In genomic region chr1:159953866-159954515, GRCh38 we compare ENCODE assay signal across 16 cellular contexts. TPM values are rescaled to one million over a fixed set of nuclear protein-coding genes. Genes with fewer than 3 reads are reported as not detected.
A peak's percentile ranks its signal among the peaks of the same experiment; 100 is the strongest.
DNase-seq lines count a peak whose midpoint lies in the region; ATAC-seq, FAIRE-seq and TF ChIP-seq lines count a peak whose summit lies in the region.
"Had no signal": no experiment of that assay in that cellular context is flagged by ENCODE, and none has a peak within 500 bp of the region (broad histone marks: within the 10 kb centered on the region; RNA-seq: fewer than 3 reads in every experiment).

SLAMF9 (minus strand) TSS chr1:159954237; CDS start chr1:159954137, 100 bp downstream.

- H3K4me1 Mint-ChIP-seq in astrocyte (ENCODE audit: low read depth, unreplicated experiment), result peaks cover 13% of the 10 kb centered on the region

- peaks cover 3% of the 10 kb centered on the region for H3K4me1 ChIP-seq in astrocyte (ENCODE audit: insufficient read depth, low read length)
- peaks cover 6% of the 10 kb centered on the region for H3K4me1 ChIP-seq in lower lobe of right lung

- H3K4me3 Mint-ChIP-seq in astrocyte (ENCODE audit: unreplicated experiment), result no peak within 1 kb of the TSS
- H3K4me3 Mint-ChIP-seq: activated CD4-positive, alpha-beta T cell treated with anti-CD3 and anti-CD28 coated beads, Interleukin-2, amount 10 ng/mL, durations not matched to agents 7 days and 5 days had no signal

- no peaks in the 10 kb centered on the region for H3K79me2 ChIP-seq in astrocyte (ENCODE audit: insufficient read depth, low read length)

- no peaks in the 10 kb centered on the region for H3K36me3 Mint-ChIP-seq in astrocyte (ENCODE audit: low read depth, unreplicated experiment)

- no peaks in the 10 kb centered on the region for H3K9me3 ChIP-seq in astrocyte (ENCODE audit: insufficient read depth, low read depth, low read length)
- H3K9me3 ChIP-seq in lower lobe of right lung, result no peaks in the 10 kb centered on the region
- H3K9me3 ChIP-seq: neutrophil had no signal

- peak within 1 kb of the TSS; percentile 38 for H3K27ac Mint-ChIP-seq in astrocyte (ENCODE audit: unreplicated experiment)
- H3K27ac Mint-ChIP-seq: activated CD4-positive, alpha-beta T cell treated with anti-CD3 and anti-CD28 coated beads, Interleukin-2, amount 10 ng/mL, durations not matched to agents 7 days and 5 days had no signal

- ATAC-seq in lower lobe of right lung, result peak; percentile 8 to 62
- ATAC-seq in GM21423 (IDR thresholded peaks at IDR 0.05; ENCODE audit: unreplicated experiment), result no peak
- ATAC-seq: left colon had no signal

- H3K4me2 ChIP-seq in astrocyte (ENCODE audit: low read length), result peak within 1 kb of the TSS; percentile 44
- H3K4me2 ChIP-seq: KMS-11 had no signal

- DNase-seq in EH (ENCODE audit: low read depth), result peak; percentile 64
- peak; percentile 17 for DNase-seq in NB4 (ENCODE audit: low read depth)
- DNase-seq in astrocyte (ENCODE audit: low read depth), result peak; percentile 47
- DNase-seq in lower lobe of right lung, result no peak
- no peak for DNase-seq in T-helper 2 cell
- no peak for DNase-seq in DMS 273 (lab: John Stamatoyannopoulos, UW; ENCODE audit: unreplicated experiment)
- DNase-seq in substantia nigra (lab: John Stamatoyannopoulos, UW), result no peak
- DNase-seq: activated CD4-positive, alpha-beta T cell treated with anti-CD3 and anti-CD28 coated beads, Interleukin-2, amount 10 ng/mL, durations not matched to agents 7 days and 5 days; H7; NCI-H2171 treated with DMSO at 0.1 percent for 48 hours; SHP77 treated with DMSO at 0.1 percent for 48 hours had no signal

- H3K27ac ChIP-seq in astrocyte (ENCODE audit: low read depth, low read length) (no peak within 1 kb of the TSS), lower lobe of right lung (no peak within 1 kb of the TSS), substantia nigra (ENCODE audit: low read depth, low read length, poor library complexity, severe bottlenecking) (no peak within 1 kb of the TSS)
- H3K27ac ChIP-seq: KMS-11, neutrophil had no signal

- no peak for TF ChIP-seq POLR2A in NB4 (IDR thresholded peaks at IDR 0.05; ENCODE audit: extremely low read depth, insufficient read length)

- no peak within 1 kb of the TSS for H2AFZ ChIP-seq in astrocyte (ENCODE audit: low read depth, low read length)

- H3K9ac ChIP-seq in astrocyte (ENCODE audit: low read length), result no peak within 1 kb of the TSS
- H3K9ac ChIP-seq: KMS-11 had no signal

- H3K4me3 ChIP-seq in NB4 (ENCODE audit: low read depth, low read length), result no peak within 1 kb of the TSS
- no peak within 1 kb of the TSS for H3K4me3 ChIP-seq in astrocyte (ENCODE audit: insufficient read depth, low read depth, low read length)
- H3K4me3 ChIP-seq in lower lobe of right lung, result no peak within 1 kb of the TSS

- H3K36me3 ChIP-seq in astrocyte (ENCODE audit: insufficient read depth, low read length) (no peaks in the 10 kb centered on the region), lower lobe of right lung (no peaks in the 10 kb centered on the region)
- H3K36me3 ChIP-seq: neutrophil had no signal

- no peaks in the 10 kb centered on the region for H3K9me3 Mint-ChIP-seq in astrocyte (ENCODE audit: unreplicated experiment)
- H3K9me3 Mint-ChIP-seq: activated CD4-positive, alpha-beta T cell treated with anti-CD3 and anti-CD28 coated beads, Interleukin-2, amount 10 ng/mL, durations not matched to agents 7 days and 5 days had no signal

- H3K27me3 ChIP-seq in astrocyte (ENCODE audit: insufficient read depth, low read length) (peaks cover 6% of the 10 kb centered on the region), lower lobe of right lung (ENCODE audit: low read depth) (peaks cover 3% of the 10 kb centered on the region)

- intact Hi-C loops in lower lobe of right lung (cut with DNase I), result no loop called here

- no peaks in the 10 kb centered on the region for H4K20me1 ChIP-seq in astrocyte (ENCODE audit: insufficient read depth, low read length)

- TF ChIP-seq CTCF in NB4 (IDR thresholded peaks at IDR 0.05; ENCODE audit: low read depth, low read length) (no peak), astrocyte (IDR thresholded peaks at IDR 0.05; ENCODE audit: insufficient read depth, low read depth, low read length) (no peak), lower lobe of right lung (IDR thresholded peaks at IDR 0.05) (no peak)

- H3K27me3 Mint-ChIP-seq in astrocyte (ENCODE audit: low read depth, unreplicated experiment), result peaks cover 22% of the 10 kb centered on the region

- no peak for FAIRE-seq in astrocyte (lab: Jason Lieb, UNC)
- FAIRE-seq: frontal cortex had no signal

RNA-seq across cellular contexts. Expression of gene SLAMF9, which starts in this region (rescaled TPM):
- total RNA-seq in astrocyte (0.43 TPM in 1 of 2 replicates, not detected in the other), lower lobe of right lung (not detected)
- total RNA-seq: activated CD4-positive, alpha-beta T cell treated with anti-CD3 and anti-CD28 coated beads, Interleukin-2, amount 10 ng/mL, durations not matched to agents 7 days and 5 days; frontal cortex; H7; left colon had no signal

Comparison
In these comparisons a context has a peak if more than half of its experiments do, and no peak if none do; other contexts are left out.
1. Peak in DNase-seq and H3K4me2 ChIP-seq in astrocyte; RNA of the gene not detected or under 1 TPM.
2. Peak in ATAC-seq in lower lobe of right lung; RNA of the gene not detected or under 1 TPM.
3. DNase-seq: peak in EH (single experiment) and NB4 (single experiment); none in lower lobe of right lung (single experiment), T-helper 2 cell (0 of 5), DMS 273 (single experiment) and substantia nigra (0 of 49).